ENCODE assay signal across 8 cellular contexts in the genomic region with DNA sequence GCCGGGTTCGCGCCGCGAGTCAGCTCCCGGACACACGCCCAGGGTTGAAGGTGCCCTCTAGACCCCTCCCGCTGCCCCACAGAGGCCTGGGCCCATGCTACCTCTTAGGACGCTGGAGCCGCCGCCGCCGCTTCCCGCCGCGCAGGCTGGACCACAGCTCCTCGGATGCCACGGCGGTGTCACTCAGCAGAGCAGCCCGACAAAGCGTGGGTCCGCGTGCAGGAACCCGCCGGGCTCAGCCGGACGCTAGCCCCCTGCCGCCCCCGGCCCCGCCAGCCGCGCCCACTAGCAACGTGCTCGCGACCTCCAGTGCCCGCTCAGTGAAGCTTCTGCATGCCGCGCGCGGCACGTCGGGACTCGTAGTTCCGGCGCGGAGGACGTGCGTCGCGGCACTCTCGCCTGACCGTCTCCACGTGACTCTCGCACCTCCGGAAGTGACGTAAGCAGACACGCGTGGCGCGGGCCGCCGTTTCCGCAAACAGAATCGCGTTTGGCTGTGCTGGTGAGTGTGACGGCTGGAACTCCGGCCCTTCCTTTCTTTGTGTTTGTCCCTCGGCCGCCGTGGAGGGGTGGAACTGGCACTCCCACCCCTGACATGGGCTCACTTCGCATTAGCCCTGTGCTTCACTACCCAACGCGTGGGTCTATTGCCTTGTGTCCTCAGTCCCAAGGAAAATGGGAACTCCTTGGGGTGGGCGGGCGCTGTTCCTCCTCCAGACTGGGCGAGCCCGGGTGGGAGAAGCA. TPM values are rescaled to one million over a fixed set of nuclear protein-coding genes. Genes with fewer than 3 reads are reported as not detected.
DNase-seq lines count a peak whose midpoint lies in the region; ATAC-seq and TF ChIP-seq lines count a peak whose summit lies in the region.

A gene with protein sequence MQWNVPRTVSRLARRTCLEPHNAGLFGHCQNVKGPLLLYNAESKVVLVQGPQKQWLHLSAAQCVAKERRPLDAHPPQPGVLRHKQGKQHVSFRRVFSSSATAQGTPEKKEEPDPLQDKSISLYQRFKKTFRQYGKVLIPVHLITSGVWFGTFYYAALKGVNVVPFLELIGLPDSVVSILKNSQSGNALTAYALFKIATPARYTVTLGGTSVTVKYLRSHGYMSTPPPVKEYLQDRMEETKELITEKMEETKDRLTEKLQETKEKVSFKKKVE (minus strand): TSS at position 331 of the 744 bp plus-strand sequence. CDS start 44,481 bp downstream, outside the sequence.
A gene (plus strand): TSS at position 446 of the 744 bp plus-strand sequence. CDS start 4,845 bp downstream, outside the sequence.

- H3K27ac Mint-ChIP-seq in IgD-negative memory B cell = peak within 1 kb of the TSS; percentile 96 to 97 (median 97)

- H3K4me3 Mint-ChIP-seq in IgD-negative memory B cell = peak within 1 kb of the TSS; percentile 91 to 97 (median 96)

- ATAC-seq in GM21529 (IDR thresholded peaks at IDR 0.05; ENCODE audit: unreplicated experiment) = peak; percentile 90
- peak; percentile 98 for ATAC-seq in mucosa of descending colon

- peak within 1 kb of the TSS; percentile 88 for H3K27ac ChIP-seq in epithelial cell of prostate

- no peaks in the 10 kb centered on the region for H3K27me3 Mint-ChIP-seq in IgD-negative memory B cell

- peak; percentile 18 for TF ChIP-seq CTCF in mucosa of descending colon (IDR thresholded peaks at IDR 0.05)

- no peaks in the 10 kb centered on the region for H3K9me3 ChIP-seq in mucosa of descending colon

- DNase-seq in DMS114 treated with DMSO at 0.1 percent for 48 hours (lab: John Stamatoyannopoulos, UW; ENCODE audit: unreplicated experiment) = peak; percentile 88
- DNase-seq in OCI-M2 (lab: John Stamatoyannopoulos, UW; ENCODE audit: unreplicated experiment) = peak; percentile 46
- peak; percentile 94 for DNase-seq in activated T-cell treated with anti-CD3 and anti-CD28 coated beads for 48 hours (ENCODE audit: low read depth)
- peak; percentile 88 for DNase-seq in epithelial cell of prostate (ENCODE audit: low read depth, low spot score)
- DNase-seq in mucosa of descending colon = peak; percentile 96 to 98 (median 97)
- peak; percentile 89 for DNase-seq in stimulated activated CD8-positive, alpha-beta memory T cell treated with anti-CD3 and anti-CD28 coated beads, Interleukin-4, amount 100 ng/mL, for 24 hours (ENCODE audit: low read depth)

- intact Hi-C loops in mucosa of descending colon (cut with DNase I, micrococcal nuclease) = no loop called here

- H3K4me1 Mint-ChIP-seq in IgD-negative memory B cell = peaks cover 28 to 37% (median 33%) of the 10 kb centered on the region in 3 donors

- peaks cover 11% of the 10 kb centered on the region for H3K4me1 ChIP-seq in mucosa of descending colon (ENCODE audit: low read depth)

- no peaks in the 10 kb centered on the region for H3K9me3 Mint-ChIP-seq in IgD-negative memory B cell

- peak within 1 kb of the TSS; percentile 69 for H3K4me3 ChIP-seq in mucosa of descending colon

- H3K36me3 ChIP-seq in mucosa of descending colon (ENCODE audit: low read depth) = no peaks in the 10 kb centered on the region

- peaks cover 2% of the 10 kb centered on the region for H3K36me3 Mint-ChIP-seq in IgD-negative memory B cell

RNA-seq across cellular contexts. Expression of the first gene that starts in this region (rescaled TPM):
- 16.5 TPM for polyA plus RNA-seq in IgD-negative memory B cell
- total RNA-seq in mucosa of descending colon = 10 to 100 TPM; 14.4 to 17.5 (median 16.2) TPM

RNA-seq across cellular contexts. Expression of the second gene that starts in this region (rescaled TPM):
- polyA plus RNA-seq in IgD-negative memory B cell = 62.8 TPM
- 10 to 100 TPM; 13.7 to 25.8 (median 19.4) TPM for total RNA-seq in mucosa of descending colon

Comparison
In these comparisons a context has a peak if more than half of its experiments do, and no peak if none do; other contexts are left out.
1. Peak in every context shown above with its lines: DNase-seq, ATAC-seq, H3K4me3 ChIP-seq and H3K27ac ChIP-seq.
2. DNase-seq: peak in every context shown above with its lines; median percentile 97 in mucosa of descending colon; 94 in activated T-cell treated with anti-CD3 and anti-CD28 coated beads for 48 hours; 89 in stimulated activated CD8-positive, alpha-beta memory T cell treated with anti-CD3 and anti-CD28 coated beads, Interleukin-4, amount 100 ng/mL, for 24 hours; 88 in DMS114 treated with DMSO at 0.1 percent for 48 hours; 88 in epithelial cell of prostate; 46 in OCI-M2.